8 cellular contexts compared by ENCODE assay signal in genomic region chr11:65013130-65013691, GRCh38. TPM values are rescaled to one million over a fixed set of nuclear protein-coding genes. Genes with fewer than 3 reads are reported as not detected.
A peak's percentile ranks its signal among the peaks of the same experiment; 100 is the strongest.
DNase-seq lines count a peak whose midpoint lies in the region; ATAC-seq and TF ChIP-seq lines count a peak whose summit lies in the region.

No MANE protein-coding gene starts in this region.

- DNase-seq in GDM1 (lab: John Stamatoyannopoulos, UW) (peak; percentile 84), RWPE1 (ENCODE audit: low spot score) (peak; percentile 90), Right ventricle myocardium inferior (ENCODE audit: missing footprints) (peak; percentile 97), posterior vena cava (ENCODE audit: low spot score) (peak; percentile 98), upper lobe of right lung (peak; percentile 95)
- DNase-seq in activated naive CD4-positive, alpha-beta T cell treated with anti-CD3 and anti-CD28 coated beads, Interleukin-2, amount 50 U/mL, for 72 hours (ENCODE audit: low spot score in 2 of 2), result peak in 1 of 2 donors; percentile 93

- intact Hi-C loops in Right ventricle myocardium inferior (cut with DNase I) (loop anchor here (5.0 kb wide), 3 partner anchors 96 to 169 kb away; partner anchors contain the start of genes ATG2A and CAPN1), posterior vena cava (cut with DNase I) (no loop called here), upper lobe of right lung (cut with DNase I) (no loop called here)

- peak overlapping the region; percentile 87 for H3K4me3 ChIP-seq in upper lobe of right lung

- H3K9me3 Mint-ChIP-seq in activated naive CD4-positive, alpha-beta T cell treated with anti-CD3 and anti-CD28 coated beads, Interleukin-2, amount 50 U/mL, for 72 hours, result peaks cover 0 to 5% of the 10 kb centered on the region in 2 donors

- TF ChIP-seq CTCF in RWPE1 (conservative IDR thresholded peaks at IDR 0.05; ENCODE audit: low read depth), result no peak; the same call in 1 of the 2 replicates
- TF ChIP-seq CTCF in upper lobe of right lung (IDR thresholded peaks at IDR 0.05), result peak; percentile 72

- peak overlapping the region; percentile 95 to 97 for H3K27ac Mint-ChIP-seq in activated naive CD4-positive, alpha-beta T cell treated with anti-CD3 and anti-CD28 coated beads, Interleukin-2, amount 50 U/mL, for 72 hours

- H3K27ac ChIP-seq in RWPE1 (peak overlapping the region; percentile 98), upper lobe of right lung (peak overlapping the region; percentile 98)

- H3K9me3 ChIP-seq in upper lobe of right lung, result no peaks in the 10 kb centered on the region

- CTCF ChIA-PET in RWPE1 (lab: Yijun Ruan, JAX), result interaction anchor here (0.6 to 2.6 kb wide), 19 partner anchors 13 to 591 kb away, joined by 3 to 14 read pairs (median 4); partner anchors contain the start of genes ATG2A, BATF2, CDC42BPG and GPHA2

- peaks cover 4% of the 10 kb centered on the region for H3K36me3 ChIP-seq in upper lobe of right lung

- H3K4me1 ChIP-seq in upper lobe of right lung, result peaks cover 18% of the 10 kb centered on the region

- H3K27me3 ChIP-seq in upper lobe of right lung, result no peaks in the 10 kb centered on the region

- POLR2A ChIA-PET in RWPE1 (lab: Yijun Ruan, JAX; ENCODE audit: low non-redundant PET), result interaction anchor here (0.8 to 1.0 kb wide), 2 partner anchors 86 to 97 kb away, joined by 3 to 7 read pairs; no protein-coding TSS in a partner anchor

- ATAC-seq in HG03045 (IDR thresholded peaks at IDR 0.05; ENCODE audit: unreplicated experiment) (peak; percentile 78), Right ventricle myocardium inferior (peak; percentile 95), upper lobe of right lung (peak; percentile 92), GM21367 (IDR thresholded peaks at IDR 0.05; ENCODE audit: unreplicated experiment) (no peak)
- ATAC-seq in activated naive CD4-positive, alpha-beta T cell treated with anti-CD3 and anti-CD28 coated beads, Interleukin-2, amount 50 U/mL, for 72 hours, result no peak

- H3K36me3 Mint-ChIP-seq in activated naive CD4-positive, alpha-beta T cell treated with anti-CD3 and anti-CD28 coated beads, Interleukin-2, amount 50 U/mL, for 72 hours, result peaks cover 0 to 20% of the 10 kb centered on the region in 2 donors

RNA-seq across cellular contexts. Expression of gene ARL2, which starts 0.7 kb away (rescaled TPM):
- total RNA-seq in activated naive CD4-positive, alpha-beta T cell treated with anti-CD3 and anti-CD28 coated beads, Interleukin-2, amount 50 U/mL, for 72 hours, result 10 to 100 TPM; 82.6 to 96.1 TPM
- total RNA-seq in Right ventricle myocardium inferior (131 TPM), posterior vena cava (10 to 100 TPM; 81.9 to 88.2 TPM), upper lobe of right lung (84.4 TPM)

RNA-seq across cellular contexts. Expression of gene SNX15, which starts 14.0 kb away (rescaled TPM):
- total RNA-seq in activated naive CD4-positive, alpha-beta T cell treated with anti-CD3 and anti-CD28 coated beads, Interleukin-2, amount 50 U/mL, for 72 hours, result 10 to 100 TPM; 12.5 to 14.5 TPM
- total RNA-seq in Right ventricle myocardium inferior, result 18.3 TPM
- total RNA-seq in posterior vena cava, result 10 to 100 TPM; 17.4 to 21.1 TPM
- 27.1 TPM for total RNA-seq in upper lobe of right lung

RNA-seq across cellular contexts. Expression of gene BATF2, which starts 16.4 kb away (rescaled TPM):
- total RNA-seq in activated naive CD4-positive, alpha-beta T cell treated with anti-CD3 and anti-CD28 coated beads, Interleukin-2, amount 50 U/mL, for 72 hours, result not detected
- total RNA-seq in Right ventricle myocardium inferior (1.5 TPM), posterior vena cava (1 to 10 TPM; 1.7 to 1.8 TPM), upper lobe of right lung (7.5 TPM)

RNA-seq across cellular contexts. Expression of gene SAC3D1, which starts 27.8 kb away (rescaled TPM):
- total RNA-seq in activated naive CD4-positive, alpha-beta T cell treated with anti-CD3 and anti-CD28 coated beads, Interleukin-2, amount 50 U/mL, for 72 hours, result 10 to 100 TPM in 1 of 2 donors, 1 to 10 TPM in 1; 8.9 to 33.3 TPM
- total RNA-seq in Right ventricle myocardium inferior (7.5 TPM), posterior vena cava (1 to 10 TPM; 5.5 to 5.8 TPM), upper lobe of right lung (10.2 TPM)

RNA-seq across cellular contexts. Expression of gene MAJIN, which starts 41.3 kb away (rescaled TPM):
- under 1 TPM in 1 of 2 donors, not detected in 1; 0.45 TPM for total RNA-seq in activated naive CD4-positive, alpha-beta T cell treated with anti-CD3 and anti-CD28 coated beads, Interleukin-2, amount 50 U/mL, for 72 hours
- total RNA-seq in Right ventricle myocardium inferior (not detected), posterior vena cava (not detected), upper lobe of right lung (not detected)

Comparison
In these comparisons a context has a peak if more than half of its experiments do, and no peak if none do; other contexts are left out.
1. ATAC-seq: peak in HG03045 (single experiment), Right ventricle myocardium inferior (single experiment) and upper lobe of right lung (single experiment); none in activated naive CD4-positive, alpha-beta T cell treated with anti-CD3 and anti-CD28 coated beads, Interleukin-2, amount 50 U/mL, for 72 hours (0 of 2) and GM21367 (single experiment).